In genomic region chr11:126635511-126635910, GRCh38 we compare ENCODE assay signal across 28 cellular contexts.
A peak's percentile ranks its signal among the peaks of the same experiment; 100 is the strongest.
DNase-seq lines count a peak whose midpoint lies in the region; ATAC-seq, FAIRE-seq and TF ChIP-seq lines count a peak whose summit lies in the region.
"Had no signal": no experiment of that assay in that cellular context is flagged by ENCODE, and none has a peak within 500 bp of the region (broad histone marks: within the 10 kb centered on the region; RNA-seq: fewer than 3 reads in every experiment).

No MANE protein-coding gene starts in this region.

- no peak overlapping the region for H4K91ac ChIP-seq in trophoblast cell (ENCODE audit: low read depth, low read length)

- peaks cover 76% of the 10 kb centered on the region for H3K4me1 Mint-ChIP-seq in HFFc6 (ENCODE audit: low read depth)
- no peaks in the 10 kb centered on the region for H3K4me1 Mint-ChIP-seq in naive thymus-derived CD4-positive, alpha-beta T cell
- H3K4me1 Mint-ChIP-seq: CD14-positive monocyte; CD4-positive, alpha-beta memory T cell; CD4-positive, CD25-positive, alpha-beta regulatory T cell; CD8-positive, alpha-beta memory T cell had no signal

- no peak for TF ChIP-seq CTCF in HFFc6 (IDR thresholded peaks at IDR 0.05)
- TF ChIP-seq CTCF in bronchial epithelial cell (IDR thresholded peaks at IDR 0.05; ENCODE audit: insufficient read depth, low read length, severe bottlenecking), result no peak

- intact Hi-C loops in naive thymus-derived CD4-positive, alpha-beta T cell (cut with micrococcal nuclease), result no loop called here
- intact Hi-C loops in left colon (cut with DNase I, micrococcal nuclease), result no loop called here

- no peak overlapping the region for H3K18ac ChIP-seq in trophoblast cell (ENCODE audit: low read length)

- peak; percentile 13 for FAIRE-seq in bronchial epithelial cell (lab: Jason Lieb, UNC)
- FAIRE-seq: A204.1, GM12878, GM12892, GM18507 had no signal

- no peak overlapping the region for H3K27ac ChIP-seq in naive thymus-derived CD4-positive, alpha-beta T cell (ENCODE audit: low read depth, low read length)
- no peak overlapping the region for H3K27ac ChIP-seq in trophoblast cell (ENCODE audit: low read depth, low read length)
- H3K27ac ChIP-seq: BLaER1 had no signal

- no peaks in the 10 kb centered on the region for H3K4me1 ChIP-seq in naive thymus-derived CD4-positive, alpha-beta T cell (ENCODE audit: control insufficient read depth in 2 of 2, insufficient read depth in 2 of 2, low read length in 2 of 2)
- H3K4me1 ChIP-seq in trophoblast cell (ENCODE audit: control insufficient read depth in 1 of 2, insufficient read depth in 2 of 2, low read length in 2 of 2), result no peaks in the 10 kb centered on the region
- H3K4me1 ChIP-seq: BE2C had no signal

- H4K8ac ChIP-seq in trophoblast cell (ENCODE audit: low read depth, low read length), result no peak overlapping the region

- no peaks in the 10 kb centered on the region for H3K9me3 Mint-ChIP-seq in HFFc6
- peaks cover 0 to 1% (median 0%) of the 10 kb centered on the region in 11 donors for H3K9me3 Mint-ChIP-seq in naive thymus-derived CD4-positive, alpha-beta T cell
- H3K9me3 Mint-ChIP-seq: CD4-positive, alpha-beta memory T cell; CD8-positive, alpha-beta memory T cell had no signal

- H2BK5ac ChIP-seq in trophoblast cell (ENCODE audit: low read depth, low read length, poor library complexity), result no peak overlapping the region

- H3K27me3 Mint-ChIP-seq in HFFc6 (ENCODE audit: insufficient read depth), result no peaks in the 10 kb centered on the region; the same call in 1 of the 2 replicates
- peaks cover 12 to 43% (median 27%) of the 10 kb centered on the region in 5 donors for H3K27me3 Mint-ChIP-seq in naive thymus-derived CD4-positive, alpha-beta T cell

- no peak overlapping the region for H3K4ac ChIP-seq in trophoblast cell (ENCODE audit: low read depth, low read length)

- no peak overlapping the region for H2BK12ac ChIP-seq in trophoblast cell (ENCODE audit: low read length)

- H3K27ac Mint-ChIP-seq in HFFc6, result peak overlapping the region; percentile 94; the same call in 1 of the 2 replicates
- H3K27ac Mint-ChIP-seq in naive thymus-derived CD4-positive, alpha-beta T cell, result no peak overlapping the region
- H3K27ac Mint-ChIP-seq: CD14-positive monocyte; CD4-positive, alpha-beta memory T cell; CD4-positive, CD25-positive, alpha-beta regulatory T cell; CD8-positive, alpha-beta memory T cell had no signal

- H2AFZ ChIP-seq in trophoblast cell (ENCODE audit: insufficient read depth, low read length, poor library complexity), result no peak overlapping the region

- no peak overlapping the region for H2BK120ac ChIP-seq in trophoblast cell (ENCODE audit: insufficient read depth, low read length, poor library complexity)

- H3K79me2 ChIP-seq in trophoblast cell (ENCODE audit: control insufficient read depth, insufficient read depth, low read length, poor library complexity), result peaks cover 1% of the 10 kb centered on the region

- H3K4me3 Mint-ChIP-seq in HFFc6, result peak overlapping the region; percentile 44
- no peak overlapping the region for H3K4me3 Mint-ChIP-seq in naive thymus-derived CD4-positive, alpha-beta T cell
- H3K4me3 Mint-ChIP-seq: CD14-positive monocyte; CD4-positive, alpha-beta memory T cell; CD4-positive, CD25-positive, alpha-beta regulatory T cell; CD8-positive, alpha-beta memory T cell had no signal

- H3K23ac ChIP-seq in trophoblast cell (ENCODE audit: low read length), result no peak overlapping the region

- no peak overlapping the region for H4K12ac ChIP-seq in trophoblast cell (ENCODE audit: low read depth, low read length)

- DNase-seq in HFFc6 (no peak), bronchial epithelial cell (ENCODE audit: low read depth) (no peak), trophoblast cell (peak; percentile 52 to 77), left colon (no peak)
- no peak for DNase-seq in naive thymus-derived CD4-positive, alpha-beta T cell
- DNase-seq in stimulated activated CD4-positive, alpha-beta T cell treated with anti-CD3 and anti-CD28 coated beads, Interleukin-15, amount 100 ng/mL, for 24 hours, result no peak
- DNase-seq: 8988T; ACHN; BE2C; C1 segment of cervical spinal cord; CD4-positive, alpha-beta memory T cell; CD4-positive, CD25-positive, alpha-beta regulatory T cell; CD8-positive, alpha-beta memory T cell; COR-L47; DMS 273 treated with DMSO at 0.1 percent for 48 hours; DMS153; DMS53; DMS79; DND-41; EL; GDM1 had no signal

- peaks cover 9% of the 10 kb centered on the region; the same call in 1 of the 2 replicates for H3K36me3 Mint-ChIP-seq in HFFc6 (ENCODE audit: low read depth)
- no peaks in the 10 kb centered on the region for H3K36me3 Mint-ChIP-seq in naive thymus-derived CD4-positive, alpha-beta T cell
- H3K36me3 Mint-ChIP-seq: CD14-positive monocyte; CD4-positive, alpha-beta memory T cell; CD4-positive, CD25-positive, alpha-beta regulatory T cell; CD8-positive, alpha-beta memory T cell had no signal

- CTCF ChIA-PET in naive thymus-derived CD4-positive, alpha-beta T cell (lab: Charles Lee), result no interaction called here

- H3K9me3 ChIP-seq in naive thymus-derived CD4-positive, alpha-beta T cell (ENCODE audit: control insufficient read depth in 2 of 3, low read length in 3 of 3), result no peaks in the 10 kb centered on the region
- no peaks in the 10 kb centered on the region for H3K9me3 ChIP-seq in trophoblast cell (ENCODE audit: insufficient read depth, low read depth, low read length)
- H3K9me3 ChIP-seq: BE2C, BLaER1 had no signal

- H3K27me3 ChIP-seq in bronchial epithelial cell (ENCODE audit: control insufficient read depth, insufficient read depth, low read length) (no peaks in the 10 kb centered on the region), trophoblast cell (ENCODE audit: insufficient read depth, low read length) (no peaks in the 10 kb centered on the region)
- H3K27me3 ChIP-seq in naive thymus-derived CD4-positive, alpha-beta T cell (ENCODE audit: control insufficient read depth in 2 of 2, insufficient read depth in 2 of 2, low read length in 2 of 2), result no peaks in the 10 kb centered on the region
- H3K27me3 ChIP-seq: BLaER1 had no signal

- POLR2A ChIA-PET in naive thymus-derived CD4-positive, alpha-beta T cell (lab: Charles Lee), result no interaction called here

- H3K4me3 ChIP-seq in bronchial epithelial cell (ENCODE audit: low read depth, low read length), result no peak overlapping the region
- H3K4me3 ChIP-seq in naive thymus-derived CD4-positive, alpha-beta T cell (ENCODE audit: low read length), result no peak overlapping the region
- no peak overlapping the region for H3K4me3 ChIP-seq in trophoblast cell (ENCODE audit: low read depth, low read length)
- H3K4me3 ChIP-seq: BLaER1, GM12878 had no signal

- no peak overlapping the region for H3K4me2 ChIP-seq in trophoblast cell (ENCODE audit: low read length)
- H3K4me2 ChIP-seq: BLaER1 had no signal

- H3K9ac ChIP-seq in trophoblast cell (ENCODE audit: low read length), result no peak overlapping the region
- H3K9ac ChIP-seq: BLaER1 had no signal

- H3K14ac ChIP-seq in trophoblast cell (ENCODE audit: low read length), result no peak overlapping the region

- WGBS in trophoblast cell (ENCODE audit: extremely low coverage, insufficient coverage, insufficient read length), result no CpG with 5 or more reads among the region's 3 CpGs

- no peak overlapping the region for H2AK5ac ChIP-seq in trophoblast cell (ENCODE audit: low read length)

- no peaks in the 10 kb centered on the region for H3K36me3 ChIP-seq in bronchial epithelial cell (ENCODE audit: control insufficient read depth, insufficient read depth, low read length)
- H3K36me3 ChIP-seq in naive thymus-derived CD4-positive, alpha-beta T cell (ENCODE audit: control insufficient read depth in 2 of 3, insufficient read depth in 3 of 3, low read length in 3 of 3), result no peaks in the 10 kb centered on the region
- H3K36me3 ChIP-seq in trophoblast cell (ENCODE audit: control insufficient read depth in 1 of 2, insufficient read depth in 2 of 2, low read length in 2 of 2), result no peaks in the 10 kb centered on the region
- H3K36me3 ChIP-seq: BE2C, BLaER1 had no signal

- no peaks in the 10 kb centered on the region for H3K79me1 ChIP-seq in trophoblast cell (ENCODE audit: low read length)

- ATAC-seq in naive thymus-derived CD4-positive, alpha-beta T cell, result peak; percentile 3
- ATAC-seq in HG02852 (IDR thresholded peaks at IDR 0.05; ENCODE audit: unreplicated experiment) (no peak), left colon (no peak)
- ATAC-seq: GM12878 had no signal

Comparison
In these comparisons a context has a peak if more than half of its experiments do, and no peak if none do; other contexts are left out.
1. DNase-seq: peak in trophoblast cell (2 of 2); none in HFFc6 (single experiment), bronchial epithelial cell (single experiment), naive thymus-derived CD4-positive, alpha-beta T cell (0 of 9), stimulated activated CD4-positive, alpha-beta T cell treated with anti-CD3 and anti-CD28 coated beads, Interleukin-15, amount 100 ng/mL, for 24 hours (single experiment) and left colon (0 of 2).